Comparison of ENCODE assay signal across 26 cellular contexts in the genomic region with DNA sequence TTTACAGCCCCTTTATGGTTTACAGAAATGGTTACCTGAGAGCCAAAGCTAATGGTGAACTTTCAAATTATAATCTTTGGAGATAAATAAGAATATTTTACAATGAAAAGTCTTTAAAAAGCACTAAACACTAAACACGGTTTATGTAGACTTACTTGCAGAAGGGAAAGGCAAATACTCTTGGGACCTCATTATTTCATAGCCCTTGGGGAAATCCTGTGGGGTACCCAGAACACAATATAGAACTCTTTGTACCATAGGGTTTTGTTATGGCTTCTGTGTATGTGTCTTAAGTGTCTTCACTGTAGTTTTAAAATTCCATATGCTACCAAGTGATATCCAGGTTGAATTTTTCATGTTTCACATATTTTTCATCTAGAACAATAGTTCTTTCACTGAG.
"Had no signal": no experiment of that assay in that cellular context is flagged by ENCODE, and none has a peak within 500 bp of the region (broad histone marks: within the 10 kb centered on the region; RNA-seq: fewer than 3 reads in every experiment).

No MANE protein-coding gene starts in this region.

- H3K36me3 ChIP-seq: left ventricle myocardium inferior, neural progenitor cell, neutrophil, right lobe of liver, stomach, thyroid gland, transverse colon, upper lobe of left lung, vagina had no signal

- H3K4me2 ChIP-seq: neural progenitor cell, smooth muscle cell had no signal

- H3K9ac ChIP-seq: neural progenitor cell, parathyroid adenoma had no signal

- DNase-seq: islet precursor cell; left ventricle myocardium inferior; mesendoderm; naive B cell; natural killer cell; nephron progenitor cell; occipital lobe; psoas muscle; right lobe of liver; stimulated activated CD4-positive, alpha-beta T cell treated with anti-CD3 and anti-CD28 coated beads, Interleukin-1b, Interleukin-23, amount 100 ng/mL, for 48 hours; stimulated activated CD4-positive, alpha-beta T cell treated with anti-CD3 and anti-CD28 coated beads, Interleukin-2, amount 100 ng/mL, for 48 hours; stimulated activated CD4-positive, alpha-beta T cell treated with anti-CD3 and anti-CD28 coated beads, Interleukin-4, amount 100 ng/mL, for 4 hours; stimulated activated CD8-positive, alpha-beta memory T cell treated with anti-CD3 and anti-CD28 coated beads, Interleukin-4, amount 100 ng/mL, for 48 hours; stimulated activated naive B cell treated with anti-CD40 and anti-IgM and Interleukin-4, amounts not matched to agents 10 μg/mL and 1 μg/mL and 100 μg/mL, for 72 hours; stimulated activated naive CD8-positive, alpha-beta T cell treated with anti-CD3 and anti-CD28 coated beads, Interleukin-15, Interleukin-2, amounts not matched to agents 100 U/mL and 50 U/mL, for 24 hours; stomach; testis; thyroid gland; transverse colon; upper lobe of left lung had no signal

- H3K27me3 ChIP-seq: neural progenitor cell, neutrophil, right lobe of liver, stomach, testis, thyroid gland, transverse colon, upper lobe of left lung, vagina had no signal

- H3K4me3 ChIP-seq: left ventricle myocardium inferior, lung, neural progenitor cell, psoas muscle, right lobe of liver, smooth muscle cell, stomach, testis, thyroid gland, transverse colon, upper lobe of left lung, vagina had no signal

- H3K9me3 ChIP-seq: left ventricle myocardium inferior, neutrophil, psoas muscle, right lobe of liver, stomach, testis, thyroid gland, transverse colon, upper lobe of left lung, vagina had no signal

- H3K4me1 ChIP-seq: left ventricle myocardium inferior, neural progenitor cell, parathyroid adenoma, psoas muscle, stomach, testis, thyroid gland, transverse colon, upper lobe of left lung, vagina had no signal

- H3K27ac ChIP-seq: left ventricle myocardium inferior, neural progenitor cell, neutrophil, parathyroid adenoma, psoas muscle, right lobe of liver, stomach, testis, thyroid gland, transverse colon, upper lobe of left lung, vagina had no signal
